ENCODE assay signal across 1 cellular context in genomic region chr1:183989078-183989577, GRCh38.
TF ChIP-seq lines count a peak whose summit lies in the region.

No MANE protein-coding gene starts in this region.

TF ChIP-seq in K562, 482 proteins besides CTCF, POLR2A, EP300 and RAD21 (continued from another document):
- no peak for TF ChIP-seq ZBTB26 (CRISPR knock-in tag; IDR thresholded peaks at IDR 0.05)
- TF ChIP-seq MAX (CRISPR knock-in tag; IDR thresholded peaks at IDR 0.05), result peak; percentile 86
- TF ChIP-seq NCOA6 (IDR thresholded peaks at IDR 0.05), result no peak
- peak; percentile 71; the same call in 1 of the 2 replicates for TF ChIP-seq REST (CRISPR knock-in tag; IDR thresholded peaks at IDR 0.05; ENCODE audit: low read depth)
- no peak for TF ChIP-seq MXD1 (CRISPR knock-in tag; IDR thresholded peaks at IDR 0.05; ENCODE audit: borderline replicate concordance, poor library complexity, severe bottlenecking)
- 0 out of 4 replicates have a peak, but pooled peaks of 1 of the 2 experiments have one; percentile 43 for TF ChIP-seq ZNF318 (IDR thresholded peaks at IDR 0.05; ENCODE audit: borderline replicate concordance in 1 of 2, low read depth in 1 of 2)
- TF ChIP-seq ZNF212 (CRISPR knock-in tag; IDR thresholded peaks at IDR 0.05), result no peak
- peak; percentile 88 for TF ChIP-seq MYC (IDR thresholded peaks at IDR 0.05; ENCODE audit: low read depth, low read length)
- TF ChIP-seq MYC (CRISPR knock-in tag; IDR thresholded peaks at IDR 0.05; ENCODE audit: borderline replicate concordance, low read depth), result no peak
- TF ChIP-seq PTTG1 (tag; IDR thresholded peaks at IDR 0.05; ENCODE audit: low read depth), result 0 out of 2 replicates have a peak, but pooled peaks have one; percentile 21
- TF ChIP-seq ILF3 (IDR thresholded peaks at IDR 0.05; ENCODE audit: borderline replicate concordance), result no peak
- peak; percentile 84 for TF ChIP-seq TFAP4 (CRISPR knock-in tag; IDR thresholded peaks at IDR 0.05; ENCODE audit: borderline replicate concordance)
- TF ChIP-seq MXI1 (IDR thresholded peaks at IDR 0.05; ENCODE audit: low read depth, low read length), result no peak
- peak; percentile 75; the same call in 1 of the 2 replicates for TF ChIP-seq KLF16 (IDR thresholded peaks at IDR 0.05)
- no peak for TF ChIP-seq KLF13 (tag; IDR thresholded peaks at IDR 0.05; ENCODE audit: borderline replicate concordance, low read depth)
- no peak for TF ChIP-seq ZNF518B (CRISPR knock-in tag; IDR thresholded peaks at IDR 0.05)
- TF ChIP-seq PHF20 (IDR thresholded peaks at IDR 0.05; ENCODE audit: partially characterized antibody), result no peak
- no peak for TF ChIP-seq GTF2B (IDR thresholded peaks at IDR 0.05; ENCODE audit: extremely low read depth, insufficient read length)
- TF ChIP-seq TCF3 (CRISPR knock-in tag; IDR thresholded peaks at IDR 0.05), result peak; percentile 61
- no peak for TF ChIP-seq POLR2G (IDR thresholded peaks at IDR 0.05; ENCODE audit: low read depth, low read length)
